ENCODE assay signal across 11 cellular contexts in genomic region chr14:23114669-23115491, GRCh38. TPM values are rescaled to one million over a fixed set of nuclear protein-coding genes. Genes with fewer than 3 reads are reported as not detected.
DNase-seq lines count a peak whose midpoint lies in the region; ATAC-seq and TF ChIP-seq lines count a peak whose summit lies in the region.
"Had no signal": no experiment of that assay in that cellular context is flagged by ENCODE, and none has a peak within 500 bp of the region (broad histone marks: within the 10 kb centered on the region; RNA-seq: fewer than 3 reads in every experiment).

No MANE protein-coding gene starts in this region.

- H3K79me2 ChIP-seq in fibroblast of lung (ENCODE audit: control insufficient read depth, insufficient read depth, low read length): no peaks in the 10 kb centered on the region

- no peak overlapping the region for H3K4me3 Mint-ChIP-seq in stimulated activated effector memory CD8-positive, alpha-beta T cell treated with anti-CD3 and anti-CD28 coated beads, Interleukin-12 subunit alpha, Interleukin-12 subunit beta, amount 100 ng/mL, for 72 hours

- H3K27ac ChIP-seq in RWPE1 (peak overlapping the region; percentile 76), fibroblast of lung (ENCODE audit: insufficient read depth, low read length) (peak overlapping the region; percentile 91), spleen (peak overlapping the region in 3 of 8 donors; percentile 41 to 62 (median 46)), testis (no peak overlapping the region)

- no peak overlapping the region for H3K27ac Mint-ChIP-seq in stimulated activated effector memory CD8-positive, alpha-beta T cell treated with anti-CD3 and anti-CD28 coated beads, Interleukin-12 subunit alpha, Interleukin-12 subunit beta, amount 100 ng/mL, for 72 hours

- no peaks in the 10 kb centered on the region for H3K36me3 Mint-ChIP-seq in stimulated activated effector memory CD8-positive, alpha-beta T cell treated with anti-CD3 and anti-CD28 coated beads, Interleukin-12 subunit alpha, Interleukin-12 subunit beta, amount 100 ng/mL, for 72 hours

- H3K36me3 ChIP-seq in fibroblast of lung (ENCODE audit: control insufficient read depth, insufficient read depth, low read length) (no peaks in the 10 kb centered on the region), spleen (no peaks in the 10 kb centered on the region), testis (ENCODE audit: low read depth, missing control alignments) (no peaks in the 10 kb centered on the region)

- H3K27me3 ChIP-seq in fibroblast of lung (ENCODE audit: control insufficient read depth, insufficient read depth, low read length) (no peaks in the 10 kb centered on the region), spleen (replicated peaks in 1 of 7) (peaks cover 0 to 30% (median 0%) of the 10 kb centered on the region in 7 donors), testis (no peaks in the 10 kb centered on the region)

- DNase-seq in NOMO-1 treated with DMSO at 0.1 percent for 48 hours (lab: John Stamatoyannopoulos, UW; ENCODE audit: unreplicated experiment) (peak; percentile 11), NOMO-1 (lab: John Stamatoyannopoulos, UW; ENCODE audit: unreplicated experiment in 2 of 2) (no peak), RWPE1 (ENCODE audit: low spot score) (peak; percentile 94), fibroblast of lung (ENCODE audit: low read depth in 2 of 2) (peak; percentile 97 to 98), spleen (peak; percentile 72), testis (no peak), GDM1 (lab: John Stamatoyannopoulos, UW) (no peak)
- no peak for DNase-seq in stimulated activated effector memory CD8-positive, alpha-beta T cell treated with anti-CD3 and anti-CD28 coated beads, Interleukin-12 subunit alpha, Interleukin-12 subunit beta, amount 100 ng/mL, for 72 hours (ENCODE audit: low spot score in 2 of 2)
- DNase-seq: COR-L47, SHP77 treated with DMSO at 0.1 percent for 48 hours had no signal

- POLR2A ChIA-PET in RWPE1 (lab: Yijun Ruan, JAX; ENCODE audit: low non-redundant PET): no interaction called here

- H3K9me3 ChIP-seq in fibroblast of lung (ENCODE audit: control insufficient read depth, insufficient read depth, low read depth, low read length) (no peaks in the 10 kb centered on the region), spleen (no peaks in the 10 kb centered on the region), testis (no peaks in the 10 kb centered on the region)

- intact Hi-C loops in spleen (cut with DNase I; ENCODE audit: low total_unique reads): no loop called here
- intact Hi-C loops in testis (cut with DNase I; ENCODE audit: low total_unique reads): no loop called here

- H3K9ac ChIP-seq in fibroblast of lung (ENCODE audit: insufficient read depth, low read length): peak overlapping the region; percentile 29

- CTCF ChIA-PET in RWPE1 (lab: Yijun Ruan, JAX): interaction anchor here (0.6 to 1.0 kb wide), 2 partner anchors 37 to 45 kb away, joined by 4 read pairs; no protein-coding TSS in a partner anchor

- H3K4me3 ChIP-seq in fibroblast of lung (replicated peaks in 1 of 4; ENCODE audit: control extremely low read depth in 1 of 4, insufficient read depth in 1 of 4, low read depth in 3 of 4, low read length in 4 of 4): peak overlapping the region in 1 of 4 experiments; percentile 3
- H3K4me3 ChIP-seq in spleen: no peak overlapping the region
- H3K4me3 ChIP-seq in testis: no peak overlapping the region

- no peaks in the 10 kb centered on the region for H3K9me3 Mint-ChIP-seq in stimulated activated effector memory CD8-positive, alpha-beta T cell treated with anti-CD3 and anti-CD28 coated beads, Interleukin-12 subunit alpha, Interleukin-12 subunit beta, amount 100 ng/mL, for 72 hours

- peaks cover 15% of the 10 kb centered on the region for H3K4me1 Mint-ChIP-seq in stimulated activated effector memory CD8-positive, alpha-beta T cell treated with anti-CD3 and anti-CD28 coated beads, Interleukin-12 subunit alpha, Interleukin-12 subunit beta, amount 100 ng/mL, for 72 hours

- no peaks in the 10 kb centered on the region for H4K20me1 ChIP-seq in fibroblast of lung (ENCODE audit: control insufficient read depth, extremely low read depth, insufficient read depth, low read length)

- no peak for ATAC-seq in stimulated activated effector memory CD8-positive, alpha-beta T cell treated with anti-CD3 and anti-CD28 coated beads, Interleukin-12 subunit alpha, Interleukin-12 subunit beta, amount 100 ng/mL, for 72 hours

- TF ChIP-seq POLR2A in spleen (IDR thresholded peaks at IDR 0.05) (no peak), testis (IDR thresholded peaks at IDR 0.05) (no peak)

- H3K4me1 ChIP-seq in fibroblast of lung (ENCODE audit: control insufficient read depth, extremely low read depth, insufficient read depth, low read length) (peaks cover 28% of the 10 kb centered on the region), spleen (peaks cover 0 to 81% (median 33%) of the 10 kb centered on the region in 6 donors), testis (no peaks in the 10 kb centered on the region)

- TF ChIP-seq CTCF in RWPE1 (conservative IDR thresholded peaks at IDR 0.05; ENCODE audit: low read depth): no peak
- peak in 1 of 2 donors; percentile 14 for TF ChIP-seq CTCF in fibroblast of lung (conservative IDR thresholded peaks at IDR 0.05 in 1 of 2, IDR thresholded peaks at IDR 0.05 in 1 of 2; ENCODE audit: low read depth in 1 of 2, low read length in 2 of 2)
- no peak for TF ChIP-seq CTCF in spleen (IDR thresholded peaks at IDR 0.05 in 8 of 11, conservative IDR thresholded peaks at IDR 0.05 in 3 of 11)
- no peak for TF ChIP-seq CTCF in testis (IDR thresholded peaks at IDR 0.05)

- peak overlapping the region; percentile 48 for H3K4me2 ChIP-seq in fibroblast of lung (ENCODE audit: extremely low read depth, insufficient read depth, low read length)

- WGBS in spleen, 5 donors: 48 to 75% (median 57%) methylated on average over 11 of the region's 11 CpGs
- 80 to 89% methylated on average over 8 to 11 of the region's 11 CpGs for WGBS in testis, 2 donors

- no peak overlapping the region for H2AFZ ChIP-seq in fibroblast of lung (ENCODE audit: low read length)

RNA-seq across cellular contexts. Expression of gene CEBPE, which starts 4.2 kb away (rescaled TPM):
- total RNA-seq in fibroblast of lung (not detected in 2 replicates), spleen (1 to 10 TPM in 4 of 7 donors, under 1 TPM in 3; 0.64 to 9.6 (median 1.6) TPM), testis (under 1 TPM; 0.19 to 0.24 TPM)
- polyA plus RNA-seq in fibroblast of lung (not detected in 2 replicates), spleen (1 to 10 TPM; 1.2 to 3.5 (median 1.3) TPM), testis (ENCODE audit: insufficient read depth, low read depth, low replicate concordance) (not detected)
- polyA plus RNA-seq in fibroblast of lung (2012): not detected in 2 replicates
- not detected in 2 replicates for polyA minus RNA-seq in fibroblast of lung (ENCODE audit: low replicate concordance)
- total RNA-seq: lower leg skin had no signal

RNA-seq across cellular contexts. Expression of gene CIROP, which starts 10.1 kb away (rescaled TPM):
- total RNA-seq in fibroblast of lung (0.17 and 1.0 TPM in 2 replicates), spleen (not detected), testis (not detected)
- polyA plus RNA-seq in fibroblast of lung (0.09 and 0.61 TPM in 2 replicates), spleen (not detected), testis (ENCODE audit: insufficient read depth, low read depth, low replicate concordance) (not detected)
- polyA plus RNA-seq in fibroblast of lung (2012): 0.05 and 0.44 TPM in 2 replicates
- 0.59 TPM in 1 of 2 replicates, not detected in the other for polyA minus RNA-seq in fibroblast of lung (ENCODE audit: low replicate concordance)
- total RNA-seq: lower leg skin had no signal

RNA-seq across cellular contexts. Expression of gene C14orf119, which starts 19.6 kb away (rescaled TPM):
- total RNA-seq in fibroblast of lung (55.0 and 60.4 TPM in 2 replicates), spleen (10 to 100 TPM; 34.3 to 43.2 (median 37.8) TPM), testis (10 to 100 TPM; 17.7 to 26.9 TPM)
- polyA plus RNA-seq in fibroblast of lung (96.5 and 115 TPM in 2 replicates), spleen (10 to 100 TPM; 28.0 to 47.0 (median 40.2) TPM), testis (ENCODE audit: insufficient read depth, low read depth, low replicate concordance) (60.8 TPM)
- polyA plus RNA-seq in fibroblast of lung (2012): 88.5 and 104 TPM in 2 replicates
- polyA minus RNA-seq in fibroblast of lung (ENCODE audit: low replicate concordance): 89.5 and 118 TPM in 2 replicates

RNA-seq across cellular contexts. Expression of gene ACIN1, which starts 19.9 kb away (rescaled TPM):
- total RNA-seq in fibroblast of lung: 58.3 and 75.1 TPM in 2 replicates
- 94.0 and 101 TPM in 2 replicates for polyA plus RNA-seq in fibroblast of lung
- polyA plus RNA-seq in fibroblast of lung (2012): 83.2 and 87.5 TPM in 2 replicates
- polyA minus RNA-seq in fibroblast of lung (ENCODE audit: low replicate concordance): 66.3 and 73.4 TPM in 2 replicates
- 100 to 1,000 TPM; 148 to 228 (median 211) TPM for total RNA-seq in spleen
- polyA plus RNA-seq in spleen: 100 to 1,000 TPM in 2 of 3 donors, 10 to 100 TPM in 1; 59.2 to 126 (median 119) TPM
- 100 to 1,000 TPM; 209 to 216 TPM for total RNA-seq in testis
- polyA plus RNA-seq in testis (ENCODE audit: insufficient read depth, low read depth, low replicate concordance): 151 TPM

RNA-seq across cellular contexts. Expression of gene CDH24, which starts 57.6 kb away (rescaled TPM):
- total RNA-seq in fibroblast of lung (5.6 and 6.2 TPM in 2 replicates), spleen (1 to 10 TPM; 2.6 to 9.4 (median 6.5) TPM), testis (10 to 100 TPM; 10.2 TPM)
- polyA plus RNA-seq in fibroblast of lung (5.0 and 6.5 TPM in 2 replicates), spleen (1 to 10 TPM; 1.3 to 6.3 (median 3.1) TPM), testis (ENCODE audit: insufficient read depth, low read depth, low replicate concordance) (3.9 TPM)
- 5.1 and 6.8 TPM in 2 replicates for polyA plus RNA-seq in fibroblast of lung (2012)
- 12.8 and 23.3 TPM in 2 replicates for polyA minus RNA-seq in fibroblast of lung (ENCODE audit: low replicate concordance)

Comparison
In these comparisons a context has a peak if more than half of its experiments do, and no peak if none do; other contexts are left out.
1. DNase-seq: peak in NOMO-1 treated with DMSO at 0.1 percent for 48 hours (single experiment), RWPE1 (single experiment), fibroblast of lung (2 of 2) and spleen (single experiment); none in NOMO-1 (0 of 2), stimulated activated effector memory CD8-positive, alpha-beta T cell treated with anti-CD3 and anti-CD28 coated beads, Interleukin-12 subunit alpha, Interleukin-12 subunit beta, amount 100 ng/mL, for 72 hours (0 of 2), testis (single experiment) and GDM1 (single experiment).
2. H3K27ac ChIP-seq: peak in RWPE1 (single experiment) and fibroblast of lung (single experiment); none in testis (0 of 2).